Comparison of ENCODE assay signal across 10 cellular contexts in genomic region chr1:113780363-113781146, GRCh38. TPM values are rescaled to one million over a fixed set of nuclear protein-coding genes. Genes with fewer than 3 reads are reported as not detected.
DNase-seq lines count a peak whose midpoint lies in the region; ATAC-seq and TF ChIP-seq lines count a peak whose summit lies in the region.
"Had no signal": no experiment of that assay in that cellular context is flagged by ENCODE, and none has a peak within 500 bp of the region (broad histone marks: within the 10 kb centered on the region; RNA-seq: fewer than 3 reads in every experiment).

No MANE protein-coding gene starts in this region.

- H2AFZ ChIP-seq in MM.1S (ENCODE audit: low read length): no peak overlapping the region

- H3K27me3 Mint-ChIP-seq in type B pancreatic cell: no peaks in the 10 kb centered on the region

- peaks cover 45% of the 10 kb centered on the region for H3K79me2 ChIP-seq in MM.1S (ENCODE audit: low read length)

- no peak overlapping the region for H3K9ac ChIP-seq in MM.1S (ENCODE audit: low read length)

- no peak overlapping the region for H3K27ac Mint-ChIP-seq in type B pancreatic cell

- H3K4me3 ChIP-seq in MM.1S (ENCODE audit: low read length): peak overlapping the region; percentile 8; the same call in 1 of the 2 replicates
- H3K4me3 ChIP-seq in effector memory CD4-positive, alpha-beta T cell (ENCODE audit: insufficient read depth, low read depth, low read length, poor library complexity, severe bottlenecking): peak overlapping the region; percentile 3
- H3K4me3 ChIP-seq: esophagus muscularis mucosa had no signal

- H3K27ac ChIP-seq in MM.1S (ENCODE audit: low read length): peak overlapping the region; percentile 59; the same call in 1 of the 2 replicates
- H3K27ac ChIP-seq in effector memory CD4-positive, alpha-beta T cell (ENCODE audit: insufficient read depth, low read length, poor library complexity, severe bottlenecking): peak overlapping the region; percentile 40
- H3K27ac ChIP-seq: esophagus muscularis mucosa had no signal

- no peaks in the 10 kb centered on the region for H3K9me3 ChIP-seq in MM.1S (replicated peaks; ENCODE audit: insufficient read depth, low read length)
- no peaks in the 10 kb centered on the region for H3K9me3 ChIP-seq in effector memory CD4-positive, alpha-beta T cell (ENCODE audit: control insufficient read depth, low read length)
- H3K9me3 ChIP-seq: esophagus muscularis mucosa had no signal

- DNase-seq in GF-D8 (lab: John Stamatoyannopoulos, UW) (peak; percentile 29), MM.1S (peak; percentile 57), AG08395 (ENCODE audit: low spot score) (no peak), type B pancreatic cell (ENCODE audit: extremely low spot score, unreplicated experiment) (no peak), NCI-H187 (lab: John Stamatoyannopoulos, UW) (no peak)
- DNase-seq in effector memory CD4-positive, alpha-beta T cell: no peak
- DNase-seq: amniotic stem cell had no signal

- peaks cover 22% of the 10 kb centered on the region for H3F3A ChIP-seq in MM.1S (ENCODE audit: insufficient read depth, low read length)

- no peaks in the 10 kb centered on the region for H3K9me3 Mint-ChIP-seq in type B pancreatic cell

- no peaks in the 10 kb centered on the region for H3K9me2 ChIP-seq in MM.1S (replicated peaks; ENCODE audit: insufficient read depth, low read length)

- peak; percentile 42 for ATAC-seq in GM21717 (IDR thresholded peaks at IDR 0.05; ENCODE audit: unreplicated experiment)
- ATAC-seq in HG03571 (IDR thresholded peaks at IDR 0.05; ENCODE audit: unreplicated experiment): no peak

- peak overlapping the region; percentile 56; the same call in 1 of the 2 replicates for H3K4me2 ChIP-seq in MM.1S (ENCODE audit: low read depth, low read length)

- no peak for TF ChIP-seq CTCF in MM.1S (IDR thresholded peaks at IDR 0.05; ENCODE audit: low read length)
- no peak for TF ChIP-seq CTCF in type B pancreatic cell (conservative IDR thresholded peaks at IDR 0.05)

- no peaks in the 10 kb centered on the region for H3K27me3 ChIP-seq in MM.1S (replicated peaks; ENCODE audit: insufficient read depth, low read length)
- H3K27me3 ChIP-seq in effector memory CD4-positive, alpha-beta T cell (replicated peaks; ENCODE audit: control insufficient read depth, insufficient read depth, low read length, poor library complexity, severe bottlenecking): no peaks in the 10 kb centered on the region
- H3K27me3 ChIP-seq: esophagus muscularis mucosa had no signal

- H4K20me1 ChIP-seq in MM.1S (ENCODE audit: insufficient read depth, low read length): no peaks in the 10 kb centered on the region

- H3K36me3 ChIP-seq in MM.1S (replicated peaks; ENCODE audit: insufficient read depth, low read length): no peaks in the 10 kb centered on the region; the same call in 1 of the 2 replicates
- H3K36me3 ChIP-seq in effector memory CD4-positive, alpha-beta T cell (ENCODE audit: control insufficient read depth, insufficient read depth, low read length): peaks cover 11% of the 10 kb centered on the region

- H3K36me3 Mint-ChIP-seq in type B pancreatic cell: peaks cover 15% of the 10 kb centered on the region

- peaks cover 9% of the 10 kb centered on the region for H3K4me1 Mint-ChIP-seq in type B pancreatic cell (ENCODE audit: unreplicated experiment)

- H3K4me1 ChIP-seq in MM.1S (ENCODE audit: low read length): peaks cover 49% of the 10 kb centered on the region
- peaks cover 58% of the 10 kb centered on the region for H3K4me1 ChIP-seq in effector memory CD4-positive, alpha-beta T cell (ENCODE audit: control insufficient read depth, insufficient read depth, low read length, poor library complexity, severe bottlenecking)

- H3K4me3 Mint-ChIP-seq in type B pancreatic cell: no peak overlapping the region

RNA-seq across cellular contexts. Expression of gene PHTF1, which starts 21.3 kb away (rescaled TPM):
- 17.7 and 27.1 TPM in 2 replicates for total RNA-seq in type B pancreatic cell (ENCODE audit: low replicate concordance)

RNA-seq across cellular contexts. Expression of gene RSBN1, which starts 31.7 kb away (rescaled TPM):
- total RNA-seq in type B pancreatic cell (ENCODE audit: low replicate concordance): 18.8 and 21.2 TPM in 2 replicates

Comparison
In these comparisons a context has a peak if more than half of its experiments do, and no peak if none do; other contexts are left out.
1. DNase-seq: peak in GF-D8 (single experiment) and MM.1S (single experiment); none in effector memory CD4-positive, alpha-beta T cell (0 of 3), AG08395 (single experiment), type B pancreatic cell (single experiment) and NCI-H187 (0 of 2).